ENCODE assay signal across 1 cellular context in the genomic region with DNA sequence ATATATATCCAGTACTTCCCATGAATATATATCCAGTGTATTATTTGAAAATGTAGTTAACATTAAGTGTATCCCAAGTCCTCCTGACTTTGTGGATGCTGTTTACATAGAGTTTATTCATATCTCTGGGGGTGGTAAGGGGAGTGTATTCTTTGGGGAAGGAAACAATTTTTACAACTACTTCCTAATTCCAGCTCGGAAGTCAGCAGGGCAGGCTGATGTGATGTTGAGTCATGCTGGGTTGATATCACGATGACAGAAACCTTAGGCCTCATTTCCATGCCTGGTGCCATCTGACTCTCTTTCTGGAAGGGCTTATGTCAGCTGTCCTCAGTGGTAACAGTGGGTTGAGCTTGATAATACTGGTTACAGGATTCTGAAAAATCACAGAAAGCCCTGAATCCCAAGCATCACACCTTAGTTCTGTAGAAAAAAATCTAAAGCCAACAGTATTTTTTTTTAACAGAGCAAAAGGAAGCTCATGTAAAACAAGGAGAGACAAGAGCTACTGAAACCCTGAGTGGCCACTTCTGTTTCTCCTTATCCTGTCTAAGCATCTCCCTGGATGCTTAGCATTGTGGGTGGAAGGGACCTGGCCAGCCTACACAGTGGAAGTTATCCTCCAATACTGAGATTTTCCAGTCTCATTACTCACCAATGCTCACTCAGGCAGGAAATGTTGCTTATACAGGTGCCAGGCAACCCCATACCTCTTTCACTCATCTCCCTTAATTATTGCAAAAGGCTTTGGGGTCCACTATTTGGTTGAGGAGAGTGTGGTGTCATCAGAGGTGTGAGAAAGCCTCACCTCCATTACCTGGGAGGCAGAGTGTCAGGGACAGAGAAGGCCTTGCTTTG.
TF ChIP-seq lines count a peak whose summit lies in the region.

No MANE protein-coding gene starts in this region.

TF ChIP-seq in HCT116, 20 proteins besides CTCF, POLR2A, EP300 and RAD21 (continued from another document):
- no peak for TF ChIP-seq EZH2 (IDR thresholded peaks at IDR 0.05)
